Comparison of ENCODE assay signal across 7 cellular contexts in genomic region chrX:109485470-109486340, GRCh38. TPM values are rescaled to one million over a fixed set of nuclear protein-coding genes. Genes with fewer than 3 reads are reported as not detected.
A peak's percentile ranks its signal among the peaks of the same experiment; 100 is the strongest.
DNase-seq lines count a peak whose midpoint lies in the region; ATAC-seq, FAIRE-seq and TF ChIP-seq lines count a peak whose summit lies in the region.

No MANE protein-coding gene starts in this region.

- H3K9me3 ChIP-seq in liver (ENCODE audit: control insufficient read depth in 4 of 4, low read length in 3 of 4): no peaks in the 10 kb centered on the region

- no peaks in the 10 kb centered on the region for H3K36me3 ChIP-seq in liver (ENCODE audit: control insufficient read depth in 4 of 4, insufficient read depth in 3 of 4, low read depth in 1 of 4, low read length in 3 of 4)

- peak; percentile 87 to 93 for TF ChIP-seq RAD21 in liver (IDR thresholded peaks at IDR 0.05)

- peak; percentile 78 for ATAC-seq in HG02870 (IDR thresholded peaks at IDR 0.05; ENCODE audit: unreplicated experiment)

- WGBS in liver: 10% methylated on average over 9 of the region's 9 CpGs

- FAIRE-seq in colon (lab: Jason Lieb, UNC): peak; percentile 98

- no peak overlapping the region for H3K4me3 ChIP-seq in liver (ENCODE audit: low read depth in 1 of 3, low read length in 3 of 3)

- H3K27ac ChIP-seq in liver (ENCODE audit: low read depth in 1 of 2, low read length in 2 of 2): no peak overlapping the region

- no peak overlapping the region for H3K9ac ChIP-seq in liver (ENCODE audit: low read depth in 1 of 2, low read length in 2 of 2)

- no peaks in the 10 kb centered on the region for H3K4me1 ChIP-seq in liver (ENCODE audit: control insufficient read depth in 4 of 4, insufficient read depth in 4 of 4, low read length in 3 of 4)

- peaks cover 0 to 4% (median 0%) of the 10 kb centered on the region in 4 donors for H3K27me3 ChIP-seq in liver (ENCODE audit: control insufficient read depth in 4 of 4, insufficient read depth in 4 of 4, low read length in 3 of 4)

- TF ChIP-seq CTCF in GM12873 (IDR thresholded peaks at IDR 0.05; ENCODE audit: insufficient read depth, low read depth, low read length, missing control alignments) (peak; percentile 90), liver (IDR thresholded peaks at IDR 0.05; ENCODE audit: low read depth, low read length, missing input control) (peak; percentile 100)

- DNase-seq in NCI-H2227 (lab: John Stamatoyannopoulos, UW; ENCODE audit: unreplicated experiment): peak; percentile 82
- DNase-seq in activated CD4-positive, alpha-beta T cell treated with anti-CD3 and anti-CD28 coated beads for 1 hour: peak; percentile 12
- peak; percentile 13 to 49 (median 27) for DNase-seq in stimulated activated CD4-positive, alpha-beta T cell treated with anti-CD3 and anti-CD28 coated beads, TNF-alpha, amount 100 ng/mL, for 48 hours (ENCODE audit: low read depth in 3 of 3)

TF ChIP-seq in liver, 16 proteins besides CTCF, POLR2A, EP300 and RAD21:
- TF ChIP-seq HNF4A (conservative IDR thresholded peaks at IDR 0.05) (peak in 1 of 2 donors; percentile 12), FOXA1 (IDR thresholded peaks at IDR 0.05) (no peak)

RNA-seq across cellular contexts. Expression of gene GUCY2F, which starts 3.8 kb away (rescaled TPM):
- total RNA-seq in liver: under 1 TPM; under 0.01 TPM
- polyA plus RNA-seq in liver: not detected

RNA-seq across cellular contexts. Expression of gene NXT2, which starts 50.9 kb away (rescaled TPM):
- 1 to 10 TPM; 6.0 to 10.0 TPM for total RNA-seq in liver
- polyA plus RNA-seq in liver: 1 to 10 TPM; 3.5 to 3.6 TPM

Comparison
In these comparisons a context has a peak if more than half of its experiments do, and no peak if none do; other contexts are left out.
1. DNase-seq: peak in every context shown above with its lines; median percentile 82 in NCI-H2227; 27 in stimulated activated CD4-positive, alpha-beta T cell treated with anti-CD3 and anti-CD28 coated beads, TNF-alpha, amount 100 ng/mL, for 48 hours; 12 in activated CD4-positive, alpha-beta T cell treated with anti-CD3 and anti-CD28 coated beads for 1 hour.